Comparison of ENCODE assay signal across 19 cellular contexts in the genomic region with DNA sequence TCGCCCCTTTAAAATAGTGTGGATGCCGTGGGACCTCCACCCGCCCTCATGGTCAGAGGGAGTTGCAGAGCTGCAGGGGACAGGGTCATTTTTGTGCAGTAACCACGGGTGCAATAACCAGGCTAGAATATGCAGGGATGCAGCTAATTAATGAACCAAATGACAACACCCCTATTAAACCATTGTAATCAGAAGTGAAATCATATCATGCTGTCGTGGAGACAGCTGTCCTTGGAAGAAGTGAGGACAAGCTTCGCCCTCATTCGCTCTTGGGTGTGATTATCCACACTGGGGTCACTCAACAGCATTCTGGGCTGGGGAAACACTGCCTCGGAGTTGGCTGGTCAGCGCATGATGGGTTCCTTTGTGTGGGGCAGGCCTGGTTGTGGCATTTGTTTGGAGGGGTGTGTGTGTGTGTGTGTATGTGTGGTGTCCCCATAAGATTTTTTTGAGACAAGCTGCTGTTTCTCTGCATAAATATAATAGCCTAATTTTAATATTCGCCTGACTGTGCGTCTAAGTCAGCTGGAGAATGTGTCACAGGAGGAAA.
DNase-seq lines count a peak whose midpoint lies in the region; ATAC-seq and TF ChIP-seq lines count a peak whose summit lies in the region.
"Had no signal": no experiment of that assay in that cellular context is flagged by ENCODE, and none has a peak within 500 bp of the region (broad histone marks: within the 10 kb centered on the region; RNA-seq: fewer than 3 reads in every experiment).

No MANE protein-coding gene starts in this region.

- WGBS in stomach, 5 donors, result 76 to 81% (median 78%) methylated on average over 11 of the region's 11 CpGs

- H3F3A ChIP-seq in neural cell (ENCODE audit: insufficient read depth, low read length, poor library complexity, severe bottlenecking), result peaks cover 3% of the 10 kb centered on the region

- peaks cover 18% of the 10 kb centered on the region for H3K4me1 Mint-ChIP-seq in T-helper 17 cell

- H3K36me3 Mint-ChIP-seq in T-helper 17 cell (ENCODE audit: low read depth), result no peaks in the 10 kb centered on the region

- intact Hi-C loops in stomach (cut with DNase I; ENCODE audit: low total_unique reads), result no loop called here

- no peak overlapping the region for H2AFZ ChIP-seq in neural cell (ENCODE audit: low read depth, low read length)

- no peaks in the 10 kb centered on the region for H3K27me3 Mint-ChIP-seq in T-helper 17 cell
- H3K27me3 Mint-ChIP-seq: CD4-positive, alpha-beta T cell had no signal

- TF ChIP-seq CTCF in coronary artery (IDR thresholded peaks at IDR 0.05), result no peak
- no peak for TF ChIP-seq CTCF in neural cell (IDR thresholded peaks at IDR 0.05; ENCODE audit: poor library complexity, severe bottlenecking)
- no peak for TF ChIP-seq CTCF in stomach (IDR thresholded peaks at IDR 0.05)

- DNase-seq in T-helper 17 cell, result no peak
- DNase-seq in coronary artery (ENCODE audit: low spot score), result peak; percentile 38
- peak; percentile 21 for DNase-seq in stomach
- DNase-seq in hepatic stellate cell (ENCODE audit: low spot score), result no peak
- DNase-seq in epidermal melanocyte (ENCODE audit: insufficient read length, low spot score), result no peak
- no peak for DNase-seq in SHP77 treated with DMSO at 0.1 percent for 48 hours (lab: John Stamatoyannopoulos, UW)
- DNase-seq: DMS53; KBM-7; MV-4-11; NCI-H1105 treated with DMSO at 0.1 percent for 48 hours; NCI-H2029; NCI-H446 treated with DMSO at 0.1 percent for 48 hours; NCI-H82; NK-92 treated with Interleukin-12 subunit alpha and Interleukin-12 subunit beta, amount 100 ng/mL, for 24 hours; PC-3; SJCRH30 had no signal

- no peak overlapping the region for H3K27ac ChIP-seq in coronary artery
- peak overlapping the region; percentile 31 for H3K27ac ChIP-seq in neural cell (ENCODE audit: low read length)
- no peak overlapping the region for H3K27ac ChIP-seq in stomach
- H3K27ac ChIP-seq: BLaER1, SJCRH30 had no signal

- no peak overlapping the region for H3K4me3 Mint-ChIP-seq in T-helper 17 cell
- H3K4me3 Mint-ChIP-seq: CD4-positive, alpha-beta T cell had no signal

- H4K20me1 ChIP-seq in neural cell (ENCODE audit: insufficient read depth), result no peaks in the 10 kb centered on the region

- TF ChIP-seq EP300 in neural cell (conservative IDR thresholded peaks at IDR 0.05; ENCODE audit: poor library complexity, severe bottlenecking) (no peak), stomach (IDR thresholded peaks at IDR 0.05) (no peak)

- H3K4me1 ChIP-seq in stomach, result no peaks in the 10 kb centered on the region
- H3K4me1 ChIP-seq: SJCRH30 had no signal

- H3K4me3 ChIP-seq in coronary artery (no peak overlapping the region), neural cell (ENCODE audit: low read length) (no peak overlapping the region), stomach (no peak overlapping the region)
- H3K4me3 ChIP-seq: BLaER1, SJCRH30 had no signal

- H3K9ac ChIP-seq in neural cell (ENCODE audit: low read length), result no peak overlapping the region
- H3K9ac ChIP-seq: BLaER1 had no signal

- no peak for TF ChIP-seq RAD21 in neural cell (conservative IDR thresholded peaks at IDR 0.05)

- H3K36me3 ChIP-seq in neural cell (ENCODE audit: insufficient read depth, low read length), result no peaks in the 10 kb centered on the region
- no peaks in the 10 kb centered on the region for H3K36me3 ChIP-seq in stomach
- H3K36me3 ChIP-seq: BLaER1, SJCRH30 had no signal

- no peak for TF ChIP-seq POLR2A in stomach (IDR thresholded peaks at IDR 0.05)

- no peaks in the 10 kb centered on the region for H3K27me3 ChIP-seq in neural cell (ENCODE audit: insufficient read depth, low read depth, low read length)
- H3K27me3 ChIP-seq in stomach, result peaks cover 0 to 26% (median 5%) of the 10 kb centered on the region in 3 donors

- H3K4me2 ChIP-seq in neural cell (ENCODE audit: low read length), result no peak overlapping the region

- H3K9me3 ChIP-seq in T-helper 17 cell (ENCODE audit: control insufficient read depth, low read length, poor library complexity, severe bottlenecking) (peaks cover under 1% of the 10 kb centered on the region), neural cell (ENCODE audit: low read length) (no peaks in the 10 kb centered on the region), stomach (peaks cover 0 to 2% (median 0%) of the 10 kb centered on the region in 4 donors)
- H3K9me3 ChIP-seq: BLaER1, SJCRH30 had no signal

- H3K9me2 ChIP-seq in neural cell (ENCODE audit: insufficient read depth, low read length), result no peaks in the 10 kb centered on the region

- no peak for ATAC-seq in T-helper 17 cell
- ATAC-seq: PC-3 had no signal

- no peaks in the 10 kb centered on the region for H3K79me2 ChIP-seq in neural cell (replicated peaks; ENCODE audit: insufficient read depth, low read length)

- peak overlapping the region; percentile 84 for H3K27ac Mint-ChIP-seq in T-helper 17 cell
- H3K27ac Mint-ChIP-seq: CD4-positive, alpha-beta T cell had no signal

TF ChIP-seq in neural cell, 6 proteins besides CTCF, POLR2A, EP300 and RAD21:
- TF ChIP-seq EZH2 (IDR thresholded peaks at IDR 0.05; ENCODE audit: borderline replicate concordance, insufficient read depth, low read length, poor library complexity, severe bottlenecking), result no peak
- TF ChIP-seq, protein P1, sequence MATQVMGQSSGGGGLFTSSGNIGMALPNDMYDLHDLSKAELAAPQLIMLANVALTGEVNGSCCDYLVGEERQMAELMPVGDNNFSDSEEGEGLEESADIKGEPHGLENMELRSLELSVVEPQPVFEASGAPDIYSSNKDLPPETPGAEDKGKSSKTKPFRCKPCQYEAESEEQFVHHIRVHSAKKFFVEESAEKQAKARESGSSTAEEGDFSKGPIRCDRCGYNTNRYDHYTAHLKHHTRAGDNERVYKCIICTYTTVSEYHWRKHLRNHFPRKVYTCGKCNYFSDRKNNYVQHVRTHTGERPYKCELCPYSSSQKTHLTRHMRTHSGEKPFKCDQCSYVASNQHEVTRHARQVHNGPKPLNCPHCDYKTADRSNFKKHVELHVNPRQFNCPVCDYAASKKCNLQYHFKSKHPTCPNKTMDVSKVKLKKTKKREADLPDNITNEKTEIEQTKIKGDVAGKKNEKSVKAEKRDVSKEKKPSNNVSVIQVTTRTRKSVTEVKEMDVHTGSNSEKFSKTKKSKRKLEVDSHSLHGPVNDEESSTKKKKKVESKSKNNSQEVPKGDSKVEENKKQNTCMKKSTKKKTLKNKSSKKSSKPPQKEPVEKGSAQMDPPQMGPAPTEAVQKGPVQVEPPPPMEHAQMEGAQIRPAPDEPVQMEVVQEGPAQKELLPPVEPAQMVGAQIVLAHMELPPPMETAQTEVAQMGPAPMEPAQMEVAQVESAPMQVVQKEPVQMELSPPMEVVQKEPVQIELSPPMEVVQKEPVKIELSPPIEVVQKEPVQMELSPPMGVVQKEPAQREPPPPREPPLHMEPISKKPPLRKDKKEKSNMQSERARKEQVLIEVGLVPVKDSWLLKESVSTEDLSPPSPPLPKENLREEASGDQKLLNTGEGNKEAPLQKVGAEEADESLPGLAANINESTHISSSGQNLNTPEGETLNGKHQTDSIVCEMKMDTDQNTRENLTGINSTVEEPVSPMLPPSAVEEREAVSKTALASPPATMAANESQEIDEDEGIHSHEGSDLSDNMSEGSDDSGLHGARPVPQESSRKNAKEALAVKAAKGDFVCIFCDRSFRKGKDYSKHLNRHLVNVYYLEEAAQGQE (IDR thresholded peaks at IDR 0.05; ENCODE audit: borderline replicate concordance), result no peak
- no peak for TF ChIP-seq TAF1 (IDR thresholded peaks at IDR 0.05; ENCODE audit: low read depth)
- no peak for TF ChIP-seq POLR2AphosphoS5 (IDR thresholded peaks at IDR 0.05)
- TF ChIP-seq MXI1 (conservative IDR thresholded peaks at IDR 0.05; ENCODE audit: poor library complexity, severe bottlenecking), result no peak

Comparison
In these comparisons a context has a peak if more than half of its experiments do, and no peak if none do; other contexts are left out.
1. DNase-seq: peak in coronary artery (single experiment) and stomach (single experiment); none in T-helper 17 cell (0 of 3), hepatic stellate cell (single experiment), epidermal melanocyte (single experiment) and SHP77 treated with DMSO at 0.1 percent for 48 hours (single experiment).